Comparison of ENCODE assay signal across 20 cellular contexts in genomic region chr6:45987866-45988265, GRCh38.
"Had no signal": no experiment of that assay in that cellular context is flagged by ENCODE, and none has a peak within 500 bp of the region (broad histone marks: within the 10 kb centered on the region; RNA-seq: fewer than 3 reads in every experiment).

No MANE protein-coding gene starts in this region.

- H3K4me3 Mint-ChIP-seq: activated CD8-positive, alpha-beta T cell treated with anti-CD3 and anti-CD28 coated beads for 36 hours; activated naive CD8-positive, alpha-beta T cell treated with anti-CD3 and anti-CD28 coated beads for 36 hours; activated T-helper 17 cell treated with anti-CD3 and anti-CD28 coated beads, Interleukin-2, amount 50 U/mL, for 72 hours; endodermal cell; natural killer cell had no signal

- H3K27me3 ChIP-seq: neutrophil, tibial artery, vagina had no signal

- H3K27ac ChIP-seq: epithelial cell of prostate, neutrophil, tibial artery, vagina had no signal

- H3K4me3 ChIP-seq: tibial artery, vagina had no signal

- H3K9me3 ChIP-seq: neutrophil, tibial artery, vagina had no signal

- ATAC-seq: activated CD8-positive, alpha-beta T cell treated with anti-CD3 and anti-CD28 coated beads for 36 hours; activated T-helper 17 cell treated with anti-CD3 and anti-CD28 coated beads, Interleukin-2, amount 50 U/mL, for 72 hours; natural killer cell had no signal

- H3K36me3 Mint-ChIP-seq: activated naive CD8-positive, alpha-beta T cell treated with anti-CD3 and anti-CD28 coated beads for 36 hours; natural killer cell had no signal

- H3K4me1 ChIP-seq: tibial artery, vagina had no signal

- H3K27ac Mint-ChIP-seq: activated CD8-positive, alpha-beta T cell treated with anti-CD3 and anti-CD28 coated beads for 36 hours; activated naive CD8-positive, alpha-beta T cell treated with anti-CD3 and anti-CD28 coated beads for 36 hours; activated T-helper 17 cell treated with anti-CD3 and anti-CD28 coated beads, Interleukin-2, amount 50 U/mL, for 72 hours; endodermal cell; natural killer cell had no signal

- H3K9me3 Mint-ChIP-seq: activated CD8-positive, alpha-beta T cell treated with anti-CD3 and anti-CD28 coated beads for 36 hours; activated T-helper 17 cell treated with anti-CD3 and anti-CD28 coated beads, Interleukin-2, amount 50 U/mL, for 72 hours; endodermal cell; natural killer cell had no signal

- DNase-seq: activated CD4-positive, alpha-beta T cell treated with anti-CD3 and anti-CD28 coated beads for 48 hours; activated CD4-positive, CD25-positive, alpha-beta regulatory T cell; activated CD8-positive, alpha-beta T cell treated with anti-CD3 and anti-CD28 coated beads for 36 hours; activated naive CD4-positive, alpha-beta T cell; activated naive CD8-positive, alpha-beta T cell treated with anti-CD3 and anti-CD28 coated beads for 36 hours; activated T-cell treated with anti-CD3 and anti-CD28 coated beads, Interleukin-2, amount 50 U/mL, for 1 hour; amniotic stem cell; caudate nucleus; endodermal cell; foreskin fibroblast; mesenchymal stem cell; natural killer cell; stimulated activated CD4-positive, alpha-beta T cell treated with anti-CD3 and anti-CD28 coated beads, Interleukin-2, amount 100 ng/mL, for 24 hours; stimulated activated naive CD4-positive, alpha-beta T cell treated with Interleukin-2 at 50 U/mL for 16 hours; T1000; tibial artery had no signal

- H3K27me3 Mint-ChIP-seq: activated CD8-positive, alpha-beta T cell treated with anti-CD3 and anti-CD28 coated beads for 36 hours; activated naive CD8-positive, alpha-beta T cell treated with anti-CD3 and anti-CD28 coated beads for 36 hours; activated T-helper 17 cell treated with anti-CD3 and anti-CD28 coated beads, Interleukin-2, amount 50 U/mL, for 72 hours had no signal

- H3K36me3 ChIP-seq: neutrophil, tibial artery, vagina had no signal
